Comparison of ENCODE assay signal across 2 cellular contexts in the genomic region with DNA sequence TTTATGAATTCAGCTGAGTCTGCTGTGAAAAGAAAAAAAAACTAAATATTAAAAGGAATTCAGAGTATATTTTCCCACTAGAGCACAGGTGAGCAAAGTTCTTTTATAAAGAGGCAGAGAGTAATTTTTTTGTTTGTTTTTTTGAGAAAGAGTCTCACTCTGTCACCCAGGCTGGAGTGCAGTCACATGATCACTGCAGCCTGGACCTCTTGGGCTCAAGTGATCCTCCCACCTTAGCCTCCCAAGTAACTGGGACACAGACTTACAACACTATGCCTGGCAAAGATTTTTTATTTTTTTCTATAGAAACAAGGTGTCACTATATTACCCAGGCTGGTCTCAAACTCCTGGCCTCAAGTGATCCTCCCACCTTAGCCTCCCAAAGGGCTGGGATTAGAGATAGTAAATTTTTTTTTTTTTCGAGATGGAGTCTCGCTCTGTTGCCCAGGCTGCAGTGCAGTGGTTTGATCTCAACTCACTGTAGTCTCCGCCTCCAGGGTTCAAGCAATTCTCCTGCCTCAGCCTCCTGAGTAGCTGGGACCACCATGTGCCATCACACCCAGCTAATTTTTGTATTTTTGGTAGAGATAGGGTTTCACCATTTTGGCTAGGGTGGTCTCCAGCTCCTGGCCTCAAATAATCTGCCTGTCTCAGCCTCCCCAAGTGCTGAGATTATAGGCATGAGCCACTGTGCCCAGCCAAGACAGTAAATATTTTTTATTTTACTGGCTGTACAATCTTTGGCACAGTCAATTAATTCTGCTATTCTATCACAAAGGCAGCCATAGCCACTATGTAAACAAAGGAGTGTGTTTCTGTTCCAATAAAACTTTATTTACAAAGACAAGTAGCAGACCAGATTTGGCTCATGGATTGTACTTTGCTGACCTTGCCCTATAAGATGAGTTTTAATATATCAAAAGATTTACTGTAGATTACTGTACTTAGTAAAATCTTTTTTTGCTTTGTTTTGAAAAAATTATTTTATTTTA.
TF ChIP-seq lines count a peak whose summit lies in the region.

No MANE protein-coding gene starts in this region.

TF ChIP-seq in HCT116, 20 proteins besides CTCF, POLR2A, EP300 and RAD21:
- TF ChIP-seq CBX3 (IDR thresholded peaks at IDR 0.05; ENCODE audit: low read depth) (0 out of 2 replicates have a peak, but pooled peaks have one; percentile 11), ZFX (IDR thresholded peaks at IDR 0.05) (no peak)

TF ChIP-seq in K562, 482 proteins besides CTCF, POLR2A, EP300 and RAD21:
- TF ChIP-seq, protein P1, sequence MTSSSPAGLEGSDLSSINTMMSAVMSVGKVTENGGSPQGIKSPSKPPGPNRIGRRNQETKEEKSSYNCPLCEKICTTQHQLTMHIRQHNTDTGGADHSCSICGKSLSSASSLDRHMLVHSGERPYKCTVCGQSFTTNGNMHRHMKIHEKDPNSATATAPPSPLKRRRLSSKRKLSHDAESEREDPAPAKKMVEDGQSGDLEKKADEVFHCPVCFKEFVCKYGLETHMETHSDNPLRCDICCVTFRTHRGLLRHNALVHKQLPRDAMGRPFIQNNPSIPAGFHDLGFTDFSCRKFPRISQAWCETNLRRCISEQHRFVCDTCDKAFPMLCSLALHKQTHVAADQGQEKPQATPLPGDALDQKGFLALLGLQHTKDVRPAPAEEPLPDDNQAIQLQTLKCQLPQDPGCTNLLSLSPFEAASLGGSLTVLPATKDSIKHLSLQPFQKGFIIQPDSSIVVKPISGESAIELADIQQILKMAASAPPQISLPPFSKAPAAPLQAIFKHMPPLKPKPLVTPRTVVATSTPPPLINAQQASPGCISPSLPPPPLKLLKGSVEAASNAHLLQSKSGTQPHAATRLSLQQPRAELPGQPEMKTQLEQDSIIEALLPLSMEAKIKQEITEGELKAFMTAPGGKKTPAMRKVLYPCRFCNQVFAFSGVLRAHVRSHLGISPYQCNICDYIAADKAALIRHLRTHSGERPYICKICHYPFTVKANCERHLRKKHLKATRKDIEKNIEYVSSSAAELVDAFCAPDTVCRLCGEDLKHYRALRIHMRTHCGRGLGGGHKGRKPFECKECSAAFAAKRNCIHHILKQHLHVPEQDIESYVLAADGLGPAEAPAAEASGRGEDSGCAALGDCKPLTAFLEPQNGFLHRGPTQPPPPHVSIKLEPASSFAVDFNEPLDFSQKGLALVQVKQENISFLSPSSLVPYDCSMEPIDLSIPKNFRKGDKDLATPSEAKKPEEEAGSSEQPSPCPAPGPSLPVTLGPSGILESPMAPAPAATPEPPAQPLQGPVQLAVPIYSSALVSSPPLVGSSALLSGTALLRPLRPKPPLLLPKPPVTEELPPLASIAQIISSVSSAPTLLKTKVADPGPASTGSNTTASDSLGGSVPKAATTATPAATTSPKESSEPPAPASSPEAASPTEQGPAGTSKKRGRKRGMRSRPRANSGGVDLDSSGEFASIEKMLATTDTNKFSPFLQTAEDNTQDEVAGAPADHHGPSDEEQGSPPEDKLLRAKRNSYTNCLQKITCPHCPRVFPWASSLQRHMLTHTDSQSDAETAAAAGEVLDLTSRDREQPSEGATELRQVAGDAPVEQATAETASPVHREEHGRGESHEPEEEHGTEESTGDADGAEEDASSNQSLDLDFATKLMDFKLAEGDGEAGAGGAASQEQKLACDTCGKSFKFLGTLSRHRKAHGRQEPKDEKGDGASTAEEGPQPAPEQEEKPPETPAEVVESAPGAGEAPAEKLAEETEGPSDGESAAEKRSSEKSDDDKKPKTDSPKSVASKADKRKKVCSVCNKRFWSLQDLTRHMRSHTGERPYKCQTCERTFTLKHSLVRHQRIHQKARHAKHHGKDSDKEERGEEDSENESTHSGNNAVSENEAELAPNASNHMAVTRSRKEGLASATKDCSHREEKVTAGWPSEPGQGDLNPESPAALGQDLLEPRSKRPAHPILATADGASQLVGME (CRISPR knock-in tag; IDR thresholded peaks at IDR 0.05) = no peak
- TF ChIP-seq USF2 (CRISPR knock-in tag; IDR thresholded peaks at IDR 0.05) (peak; percentile 42), PCBP2 (IDR thresholded peaks at IDR 0.05; ENCODE audit: low read depth, low read length, poor library complexity, severe bottlenecking) (no peak), WHSC1 (IDR thresholded peaks at IDR 0.05; ENCODE audit: low read length) (no peak), ZNF76 (CRISPR knock-in tag; IDR thresholded peaks at IDR 0.05; ENCODE audit: borderline replicate concordance) (no peak), TFE3 (CRISPR knock-in tag; IDR thresholded peaks at IDR 0.05) (peak; percentile 67), FOXA1 (IDR thresholded peaks at IDR 0.05; ENCODE audit: borderline replicate concordance) (0 out of 2 replicates have a peak, but pooled peaks have one; percentile 31), FOXK2 (conservative IDR thresholded peaks at IDR 0.05 in 1 of 2, IDR thresholded peaks at IDR 0.05 in 1 of 2; ENCODE audit: low read depth in 2 of 2) (peak; percentile 66 to 82), FOXA3 (CRISPR knock-in tag; conservative IDR thresholded peaks at IDR 0.05 in 1 of 2, IDR thresholded peaks at IDR 0.05 in 1 of 2) (peak; percentile 92)
- TF ChIP-seq, protein P2, sequence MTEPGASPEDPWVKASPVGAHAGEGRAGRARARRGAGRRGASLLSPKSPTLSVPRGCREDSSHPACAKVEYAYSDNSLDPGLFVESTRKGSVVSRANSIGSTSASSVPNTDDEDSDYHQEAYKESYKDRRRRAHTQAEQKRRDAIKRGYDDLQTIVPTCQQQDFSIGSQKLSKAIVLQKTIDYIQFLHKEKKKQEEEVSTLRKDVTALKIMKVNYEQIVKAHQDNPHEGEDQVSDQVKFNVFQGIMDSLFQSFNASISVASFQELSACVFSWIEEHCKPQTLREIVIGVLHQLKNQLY (CRISPR knock-in tag; conservative IDR thresholded peaks at IDR 0.05) = no peak
- TF ChIP-seq, protein P3, sequence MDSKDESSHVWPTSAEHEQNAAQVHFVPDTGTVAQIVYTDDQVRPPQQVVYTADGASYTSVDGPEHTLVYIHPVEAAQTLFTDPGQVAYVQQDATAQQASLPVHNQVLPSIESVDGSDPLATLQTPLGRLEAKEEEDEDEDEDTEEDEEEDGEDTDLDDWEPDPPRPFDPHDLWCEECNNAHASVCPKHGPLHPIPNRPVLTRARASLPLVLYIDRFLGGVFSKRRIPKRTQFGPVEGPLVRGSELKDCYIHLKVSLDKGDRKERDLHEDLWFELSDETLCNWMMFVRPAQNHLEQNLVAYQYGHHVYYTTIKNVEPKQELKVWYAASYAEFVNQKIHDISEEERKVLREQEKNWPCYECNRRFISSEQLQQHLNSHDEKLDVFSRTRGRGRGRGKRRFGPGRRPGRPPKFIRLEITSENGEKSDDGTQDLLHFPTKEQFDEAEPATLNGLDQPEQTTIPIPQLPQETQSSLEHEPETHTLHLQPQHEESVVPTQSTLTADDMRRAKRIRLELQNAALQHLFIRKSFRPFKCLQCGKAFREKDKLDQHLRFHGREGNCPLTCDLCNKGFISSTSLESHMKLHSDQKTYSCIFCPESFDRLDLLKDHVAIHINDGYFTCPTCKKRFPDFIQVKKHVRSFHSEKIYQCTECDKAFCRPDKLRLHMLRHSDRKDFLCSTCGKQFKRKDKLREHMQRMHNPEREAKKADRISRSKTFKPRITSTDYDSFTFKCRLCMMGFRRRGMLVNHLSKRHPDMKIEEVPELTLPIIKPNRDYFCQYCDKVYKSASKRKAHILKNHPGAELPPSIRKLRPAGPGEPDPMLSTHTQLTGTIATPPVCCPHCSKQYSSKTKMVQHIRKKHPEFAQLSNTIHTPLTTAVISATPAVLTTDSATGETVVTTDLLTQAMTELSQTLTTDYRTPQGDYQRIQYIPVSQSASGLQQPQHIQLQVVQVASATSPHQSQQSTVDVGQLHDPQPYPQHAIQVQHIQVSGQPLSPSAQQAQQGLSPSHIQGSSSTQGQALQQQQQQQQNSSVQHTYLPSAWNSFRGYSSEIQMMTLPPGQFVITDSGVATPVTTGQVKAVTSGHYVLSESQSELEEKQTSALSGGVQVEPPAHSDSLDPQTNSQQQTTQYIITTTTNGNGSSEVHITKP (IDR thresholded peaks at IDR 0.05; ENCODE audit: partially characterized antibody) = no peak
- TF ChIP-seq, protein P4, sequence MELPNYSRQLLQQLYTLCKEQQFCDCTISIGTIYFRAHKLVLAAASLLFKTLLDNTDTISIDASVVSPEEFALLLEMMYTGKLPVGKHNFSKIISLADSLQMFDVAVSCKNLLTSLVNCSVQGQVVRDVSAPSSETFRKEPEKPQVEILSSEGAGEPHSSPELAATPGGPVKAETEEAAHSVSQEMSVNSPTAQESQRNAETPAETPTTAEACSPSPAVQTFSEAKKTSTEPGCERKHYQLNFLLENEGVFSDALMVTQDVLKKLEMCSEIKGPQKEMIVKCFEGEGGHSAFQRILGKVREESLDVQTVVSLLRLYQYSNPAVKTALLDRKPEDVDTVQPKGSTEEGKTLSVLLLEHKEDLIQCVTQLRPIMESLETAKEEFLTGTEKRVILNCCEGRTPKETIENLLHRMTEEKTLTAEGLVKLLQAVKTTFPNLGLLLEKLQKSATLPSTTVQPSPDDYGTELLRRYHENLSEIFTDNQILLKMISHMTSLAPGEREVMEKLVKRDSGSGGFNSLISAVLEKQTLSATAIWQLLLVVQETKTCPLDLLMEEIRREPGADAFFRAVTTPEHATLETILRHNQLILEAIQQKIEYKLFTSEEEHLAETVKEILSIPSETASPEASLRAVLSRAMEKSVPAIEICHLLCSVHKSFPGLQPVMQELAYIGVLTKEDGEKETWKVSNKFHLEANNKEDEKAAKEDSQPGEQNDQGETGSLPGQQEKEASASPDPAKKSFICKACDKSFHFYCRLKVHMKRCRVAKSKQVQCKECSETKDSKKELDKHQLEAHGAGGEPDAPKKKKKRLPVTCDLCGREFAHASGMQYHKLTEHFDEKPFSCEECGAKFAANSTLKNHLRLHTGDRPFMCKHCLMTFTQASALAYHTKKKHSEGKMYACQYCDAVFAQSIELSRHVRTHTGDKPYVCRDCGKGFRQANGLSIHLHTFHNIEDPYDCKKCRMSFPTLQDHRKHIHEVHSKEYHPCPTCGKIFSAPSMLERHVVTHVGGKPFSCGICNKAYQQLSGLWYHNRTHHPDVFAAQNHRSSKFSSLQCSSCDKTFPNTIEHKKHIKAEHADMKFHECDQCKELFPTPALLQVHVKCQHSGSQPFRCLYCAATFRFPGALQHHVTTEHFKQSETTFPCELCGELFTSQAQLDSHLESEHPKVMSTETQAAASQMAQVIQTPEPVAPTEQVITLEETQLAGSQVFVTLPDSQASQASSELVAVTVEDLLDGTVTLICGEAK (IDR thresholded peaks at IDR 0.05) = peak; percentile 98
- TF ChIP-seq, protein P4 (CRISPR knock-in tag; IDR thresholded peaks at IDR 0.05) = peak; percentile 96
